2 cellular contexts compared by ENCODE assay signal in the genomic region with DNA sequence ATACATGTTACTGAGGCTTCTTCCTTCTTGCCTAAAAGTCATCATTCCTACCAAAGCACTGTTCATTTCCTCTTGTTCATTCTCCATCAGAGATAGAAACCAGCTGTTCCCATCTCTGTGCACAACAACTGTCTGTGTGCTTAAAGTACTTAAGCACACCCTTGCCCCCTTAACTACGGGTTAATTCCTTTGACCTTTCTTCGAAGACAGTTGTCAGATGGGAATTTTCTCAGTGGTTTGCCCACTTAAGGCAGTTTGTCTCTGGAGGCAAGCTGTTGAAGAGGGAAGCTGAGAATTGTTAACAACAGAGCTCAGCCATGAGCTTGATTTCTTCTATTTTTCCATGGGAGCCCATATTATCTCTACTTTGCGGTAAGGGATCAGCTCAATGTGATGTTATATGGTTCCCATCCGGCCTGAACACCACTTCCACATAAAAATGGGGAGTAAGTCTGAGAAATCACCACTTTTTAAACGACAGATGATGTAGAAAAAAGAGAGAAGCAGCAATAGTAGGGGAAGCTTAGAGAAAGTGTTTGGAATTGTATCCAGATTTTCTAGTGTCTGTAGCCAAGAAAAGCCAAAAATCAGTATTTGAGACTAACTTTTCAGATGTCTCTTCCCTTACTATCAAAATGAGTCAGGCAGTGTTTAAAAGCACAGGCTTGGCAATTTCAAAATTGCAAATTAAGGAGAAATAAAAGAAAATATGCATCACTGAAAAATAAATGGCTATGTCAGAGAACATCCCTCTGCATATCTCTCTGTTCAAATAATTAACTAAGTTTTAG.
A peak's percentile ranks its signal among the peaks of the same experiment; 100 is the strongest.
TF ChIP-seq lines count a peak whose summit lies in the region.

No MANE protein-coding gene starts in this region.

TF ChIP-seq in IMR-90, 13 proteins besides CTCF, POLR2A, EP300 and RAD21:
- TF ChIP-seq, protein P1, sequence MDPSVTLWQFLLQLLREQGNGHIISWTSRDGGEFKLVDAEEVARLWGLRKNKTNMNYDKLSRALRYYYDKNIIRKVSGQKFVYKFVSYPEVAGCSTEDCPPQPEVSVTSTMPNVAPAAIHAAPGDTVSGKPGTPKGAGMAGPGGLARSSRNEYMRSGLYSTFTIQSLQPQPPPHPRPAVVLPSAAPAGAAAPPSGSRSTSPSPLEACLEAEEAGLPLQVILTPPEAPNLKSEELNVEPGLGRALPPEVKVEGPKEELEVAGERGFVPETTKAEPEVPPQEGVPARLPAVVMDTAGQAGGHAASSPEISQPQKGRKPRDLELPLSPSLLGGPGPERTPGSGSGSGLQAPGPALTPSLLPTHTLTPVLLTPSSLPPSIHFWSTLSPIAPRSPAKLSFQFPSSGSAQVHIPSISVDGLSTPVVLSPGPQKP (IDR thresholded peaks at IDR 0.05; ENCODE audit: borderline replicate concordance, low read depth, low read length) = no peak
- TF ChIP-seq SMC3 (IDR thresholded peaks at IDR 0.05; ENCODE audit: low read depth, low read length) (no peak), NFE2L2 (IDR thresholded peaks at IDR 0.05; ENCODE audit: low read depth, low read length) (no peak), CEBPB (IDR thresholded peaks at IDR 0.05; ENCODE audit: low read depth, low read length) (no peak), RCOR1 (IDR thresholded peaks at IDR 0.05; ENCODE audit: insufficient replicate concordance, low read length) (no peak), RFX5 (IDR thresholded peaks at IDR 0.05; ENCODE audit: low read depth, low read length) (no peak), BHLHE40 (IDR thresholded peaks at IDR 0.05; ENCODE audit: low read depth, low read length) (no peak), MXI1 (IDR thresholded peaks at IDR 0.05; ENCODE audit: borderline replicate concordance, low read depth, low read length) (no peak), MAZ (IDR thresholded peaks at IDR 0.05; ENCODE audit: borderline replicate concordance, low read depth, low read length) (no peak), FOS (IDR thresholded peaks at IDR 0.05; ENCODE audit: low read depth, low read length) (no peak), CHD1 (IDR thresholded peaks at IDR 0.05; ENCODE audit: low read depth, low read length) (no peak), USF2 (IDR thresholded peaks at IDR 0.05; ENCODE audit: low read depth, low read length) (no peak), MAFK (IDR thresholded peaks at IDR 0.05; ENCODE audit: low read depth, low read length) (no peak)

TF ChIP-seq in neural cell, 6 proteins besides CTCF, POLR2A, EP300 and RAD21 (continued from another document):
- TF ChIP-seq, protein P2, sequence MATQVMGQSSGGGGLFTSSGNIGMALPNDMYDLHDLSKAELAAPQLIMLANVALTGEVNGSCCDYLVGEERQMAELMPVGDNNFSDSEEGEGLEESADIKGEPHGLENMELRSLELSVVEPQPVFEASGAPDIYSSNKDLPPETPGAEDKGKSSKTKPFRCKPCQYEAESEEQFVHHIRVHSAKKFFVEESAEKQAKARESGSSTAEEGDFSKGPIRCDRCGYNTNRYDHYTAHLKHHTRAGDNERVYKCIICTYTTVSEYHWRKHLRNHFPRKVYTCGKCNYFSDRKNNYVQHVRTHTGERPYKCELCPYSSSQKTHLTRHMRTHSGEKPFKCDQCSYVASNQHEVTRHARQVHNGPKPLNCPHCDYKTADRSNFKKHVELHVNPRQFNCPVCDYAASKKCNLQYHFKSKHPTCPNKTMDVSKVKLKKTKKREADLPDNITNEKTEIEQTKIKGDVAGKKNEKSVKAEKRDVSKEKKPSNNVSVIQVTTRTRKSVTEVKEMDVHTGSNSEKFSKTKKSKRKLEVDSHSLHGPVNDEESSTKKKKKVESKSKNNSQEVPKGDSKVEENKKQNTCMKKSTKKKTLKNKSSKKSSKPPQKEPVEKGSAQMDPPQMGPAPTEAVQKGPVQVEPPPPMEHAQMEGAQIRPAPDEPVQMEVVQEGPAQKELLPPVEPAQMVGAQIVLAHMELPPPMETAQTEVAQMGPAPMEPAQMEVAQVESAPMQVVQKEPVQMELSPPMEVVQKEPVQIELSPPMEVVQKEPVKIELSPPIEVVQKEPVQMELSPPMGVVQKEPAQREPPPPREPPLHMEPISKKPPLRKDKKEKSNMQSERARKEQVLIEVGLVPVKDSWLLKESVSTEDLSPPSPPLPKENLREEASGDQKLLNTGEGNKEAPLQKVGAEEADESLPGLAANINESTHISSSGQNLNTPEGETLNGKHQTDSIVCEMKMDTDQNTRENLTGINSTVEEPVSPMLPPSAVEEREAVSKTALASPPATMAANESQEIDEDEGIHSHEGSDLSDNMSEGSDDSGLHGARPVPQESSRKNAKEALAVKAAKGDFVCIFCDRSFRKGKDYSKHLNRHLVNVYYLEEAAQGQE (IDR thresholded peaks at IDR 0.05; ENCODE audit: borderline replicate concordance) = peak; percentile 94
- no peak for TF ChIP-seq MXI1 (conservative IDR thresholded peaks at IDR 0.05; ENCODE audit: poor library complexity, severe bottlenecking)
- no peak for TF ChIP-seq SMC3 (conservative IDR thresholded peaks at IDR 0.05; ENCODE audit: poor library complexity)
